In genomic region chr5:101942321-101942882, GRCh38 we compare ENCODE assay signal across 9 cellular contexts.
DNase-seq lines count a peak whose midpoint lies in the region; ATAC-seq and TF ChIP-seq lines count a peak whose summit lies in the region.
"Had no signal": no experiment of that assay in that cellular context is flagged by ENCODE, and none has a peak within 500 bp of the region (broad histone marks: within the 10 kb centered on the region; RNA-seq: fewer than 3 reads in every experiment).

No MANE protein-coding gene starts in this region.

- H3K36me3 ChIP-seq in GM06990 (ENCODE audit: control insufficient read depth, insufficient read depth, low read length) = no peaks in the 10 kb centered on the region

- TF ChIP-seq CTCF in GM06990 (IDR thresholded peaks at IDR 0.05; ENCODE audit: insufficient read depth, low read length, poor library complexity, severe bottlenecking) (peak; percentile 83), fibroblast of mammary gland (conservative IDR thresholded peaks at IDR 0.05; ENCODE audit: control insufficient read depth, insufficient read depth, low read depth, low read length) (peak; percentile 14)

- ATAC-seq in GM21360 (IDR thresholded peaks at IDR 0.05; ENCODE audit: unreplicated experiment) (peak; percentile 90), HG03460 (IDR thresholded peaks at IDR 0.05; ENCODE audit: unreplicated experiment) (peak; percentile 79)

- DNase-seq in GM06990 (ENCODE audit: extremely low read depth, insufficient read length) = peak; percentile 2
- peak; percentile 71 for DNase-seq in OCI-M1 (lab: John Stamatoyannopoulos, UW)
- peak; percentile 1 for DNase-seq in fibroblast of mammary gland (ENCODE audit: low read depth)
- DNase-seq in renal cortical epithelial cell (ENCODE audit: low read depth) = peak; percentile 41
- no peak for DNase-seq in EL
- no peak for DNase-seq in stimulated activated CD4-positive, alpha-beta T cell treated with anti-CD3 and anti-CD28 coated beads, Interleukin-4, amount 100 ng/mL, for 4 hours

- no peak overlapping the region for H3K4me3 ChIP-seq in GM06990 (replicated peaks; ENCODE audit: low read depth, low read length)
- no peak overlapping the region for H3K4me3 ChIP-seq in fibroblast of mammary gland (ENCODE audit: control insufficient read depth, low read depth, low read length)
- H3K4me3 ChIP-seq: skin epidermis had no signal

- no peaks in the 10 kb centered on the region for H3K27me3 ChIP-seq in GM06990 (replicated peaks; ENCODE audit: control insufficient read depth, insufficient read depth, low read length)

Comparison
In these comparisons a context has a peak if more than half of its experiments do, and no peak if none do; other contexts are left out.
1. DNase-seq: peak in GM06990 (single experiment), OCI-M1 (single experiment), fibroblast of mammary gland (single experiment) and renal cortical epithelial cell (single experiment); none in EL (single experiment) and stimulated activated CD4-positive, alpha-beta T cell treated with anti-CD3 and anti-CD28 coated beads, Interleukin-4, amount 100 ng/mL, for 4 hours (0 of 2).